In genomic region chr3:108642526-108642925, GRCh38 we compare ENCODE assay signal across 23 cellular contexts.
"Had no signal": no experiment of that assay in that cellular context is flagged by ENCODE, and none has a peak within 500 bp of the region (broad histone marks: within the 10 kb centered on the region; RNA-seq: fewer than 3 reads in every experiment).

No MANE protein-coding gene starts in this region.

- H3K27ac ChIP-seq: coronary artery, dorsolateral prefrontal cortex, esophagus muscularis mucosa, foreskin keratinocyte, gastroesophageal sphincter, heart left ventricle, hepatocyte, left lung, lower lobe of right lung had no signal

- H3K4me3 ChIP-seq: coronary artery, dorsolateral prefrontal cortex, esophagus muscularis mucosa, gastroesophageal sphincter, heart left ventricle, hepatocyte, left lung, lower lobe of right lung, mucosa of descending colon had no signal

- H3K4me1 Mint-ChIP-seq: mesothelial cell of epicardium; naive B cell; naive thymus-derived CD8-positive, alpha-beta T cell had no signal

- H3K36me3 ChIP-seq: left lung, lower lobe of right lung had no signal

- FAIRE-seq: endothelial cell of umbilical vein, frontal cortex, keratinocyte had no signal

- H3K27me3 ChIP-seq: dorsolateral prefrontal cortex, esophagus muscularis mucosa, foreskin keratinocyte, gastroesophageal sphincter, heart left ventricle, hepatocyte, left lung had no signal

- H3K27me3 Mint-ChIP-seq: naive B cell; naive thymus-derived CD8-positive, alpha-beta T cell had no signal

- H3K9me3 Mint-ChIP-seq: naive B cell; naive thymus-derived CD8-positive, alpha-beta T cell had no signal

- H3K27ac Mint-ChIP-seq: mesothelial cell of epicardium; naive B cell; naive thymus-derived CD8-positive, alpha-beta T cell had no signal

- H3K4me2 ChIP-seq: hepatocyte had no signal

- ATAC-seq: foreskin keratinocyte; gastroesophageal sphincter; heart left ventricle; left cardiac atrium; left lung; left ventricle myocardium superior; lower lobe of right lung; mucosa of descending colon; naive thymus-derived CD8-positive, alpha-beta T cell had no signal

- H3K4me3 Mint-ChIP-seq: mesothelial cell of epicardium; naive B cell; naive thymus-derived CD8-positive, alpha-beta T cell had no signal

- H3K79me2 ChIP-seq: hepatocyte had no signal

- H3K9me3 ChIP-seq: esophagus muscularis mucosa, gastroesophageal sphincter, heart left ventricle, left lung, lower lobe of right lung, mucosa of descending colon had no signal

- DNase-seq: dermis blood vessel endothelial cell; dorsolateral prefrontal cortex; effector CD4-positive, alpha-beta T cell; effector memory CD4-positive, alpha-beta T cell; foreskin keratinocyte; heart left ventricle; hypothalamus; left cardiac atrium; left lung; left ventricle myocardium superior; lower lobe of right lung; mesenchymal stem cell; mucosa of descending colon; naive B cell; naive thymus-derived CD8-positive, alpha-beta T cell had no signal

- H3K4me1 ChIP-seq: esophagus muscularis mucosa, foreskin keratinocyte, gastroesophageal sphincter, heart left ventricle, left lung, lower lobe of right lung had no signal

- H2AFZ ChIP-seq: hepatocyte had no signal
